ENCODE assay signal across 19 cellular contexts in the genomic region with DNA sequence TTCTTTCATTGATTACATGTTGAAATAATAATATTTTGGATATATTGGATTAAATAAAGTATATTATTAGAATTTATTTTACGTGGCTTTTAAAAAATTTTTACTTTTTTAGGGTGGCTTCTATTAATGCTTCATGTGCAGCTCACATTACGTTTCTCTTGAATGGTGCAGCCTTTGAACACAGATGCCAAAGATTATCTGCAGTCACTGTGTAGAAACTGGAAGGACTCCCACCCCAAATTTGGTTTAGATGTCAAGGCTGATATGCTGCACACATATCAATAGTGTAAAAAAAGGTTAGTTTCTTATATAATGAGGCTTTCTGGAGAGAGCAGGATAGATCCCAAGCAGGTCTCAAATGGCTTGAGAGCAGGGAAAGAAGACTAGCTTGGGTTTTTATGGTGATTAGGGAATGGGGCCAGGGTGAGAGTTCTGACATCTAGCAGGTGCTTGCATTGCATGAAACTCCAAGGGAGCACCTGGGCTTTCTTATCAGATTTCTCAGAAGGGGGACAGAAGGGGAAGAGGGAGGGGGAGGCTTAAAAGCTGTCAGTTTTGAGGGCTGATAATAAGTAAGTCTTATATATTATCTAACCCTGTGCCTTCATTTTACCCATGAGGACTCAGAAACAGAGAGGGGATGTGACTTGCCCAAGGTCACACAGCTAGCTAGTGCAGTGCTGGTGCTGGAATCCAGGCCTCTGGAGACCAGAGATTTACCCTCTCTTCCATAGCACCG.
"Had no signal": no experiment of that assay in that cellular context is flagged by ENCODE, and none has a peak within 500 bp of the region (broad histone marks: within the 10 kb centered on the region; RNA-seq: fewer than 3 reads in every experiment).

No MANE protein-coding gene starts in this region.

- H3K9me3 Mint-ChIP-seq: neural crest cell, type B pancreatic cell had no signal

- H3K4me3 Mint-ChIP-seq: neural crest cell; stimulated activated naive CD8-positive, alpha-beta T cell treated with anti-CD3 and anti-CD28 coated beads, Interleukin-15, amount 100 ng/mL, for 72 hours; type B pancreatic cell had no signal

- H3K27me3 ChIP-seq: adrenal gland, gastrocnemius medialis had no signal

- H3K27ac ChIP-seq: adrenal gland, gastrocnemius medialis, heart left ventricle, left ventricle myocardium inferior, prostate gland, skin epidermis, WERI-Rb-1 had no signal

- ATAC-seq: activated naive CD4-positive, alpha-beta T cell treated with anti-CD3 and anti-CD28 coated beads, Interleukin-2, amount 50 U/mL, for 72 hours; gastrocnemius medialis; heart left ventricle; right cardiac atrium; stimulated activated naive CD8-positive, alpha-beta T cell treated with anti-CD3 and anti-CD28 coated beads, Interleukin-15, amount 100 ng/mL, for 72 hours had no signal

- H3K4me1 ChIP-seq: adrenal gland, gastrocnemius medialis, left ventricle myocardium inferior, prostate gland had no signal

- DNase-seq: activated CD4-positive, alpha-beta T cell treated with anti-CD3 and anti-CD28 coated beads, Interleukin-2, amount 50 U/mL, for 4 hours; activated gamma-delta T cell treated with Interleukin-2 at 50 U/mL for 16 hours; adrenal gland; cerebellar nuclear complex; effector CD4-positive, alpha-beta T cell; gastrocnemius medialis; heart left ventricle; left ventricle myocardium inferior; mammary epithelial cell; right cardiac atrium; stimulated activated CD4-positive, alpha-beta T cell treated with anti-CD3 and anti-CD28 coated beads, Interleukin-15, amount 100 ng/mL, for 24 hours; stimulated activated CD4-positive, alpha-beta T cell treated with anti-CD3 and anti-CD28 coated beads, Interleukin-2, amount 100 ng/mL, for 48 hours; stimulated activated naive CD8-positive, alpha-beta T cell treated with anti-CD3 and anti-CD28 coated beads, Interleukin-15, amount 100 ng/mL, for 72 hours; WERI-Rb-1 had no signal

- H3K9me3 ChIP-seq: adrenal gland, gastrocnemius medialis, prostate gland had no signal

- H3K27ac Mint-ChIP-seq: activated naive CD4-positive, alpha-beta T cell treated with anti-CD3 and anti-CD28 coated beads, Interleukin-2, amount 50 U/mL, for 72 hours; stimulated activated naive CD8-positive, alpha-beta T cell treated with anti-CD3 and anti-CD28 coated beads, Interleukin-15, amount 100 ng/mL, for 72 hours; type B pancreatic cell had no signal

- H3K27me3 Mint-ChIP-seq: stimulated activated naive CD8-positive, alpha-beta T cell treated with anti-CD3 and anti-CD28 coated beads, Interleukin-15, amount 100 ng/mL, for 72 hours; type B pancreatic cell had no signal

- H3K4me3 ChIP-seq: adrenal gland, gastrocnemius medialis, heart left ventricle, left ventricle myocardium inferior, prostate gland, skin epidermis had no signal

- H3K36me3 Mint-ChIP-seq: activated naive CD4-positive, alpha-beta T cell treated with anti-CD3 and anti-CD28 coated beads, Interleukin-2, amount 50 U/mL, for 72 hours; type B pancreatic cell had no signal

- H3K36me3 ChIP-seq: adrenal gland, gastrocnemius medialis, heart left ventricle, left ventricle myocardium inferior, prostate gland, WERI-Rb-1 had no signal
